Comparison of ENCODE assay signal across 26 cellular contexts in the genomic region with DNA sequence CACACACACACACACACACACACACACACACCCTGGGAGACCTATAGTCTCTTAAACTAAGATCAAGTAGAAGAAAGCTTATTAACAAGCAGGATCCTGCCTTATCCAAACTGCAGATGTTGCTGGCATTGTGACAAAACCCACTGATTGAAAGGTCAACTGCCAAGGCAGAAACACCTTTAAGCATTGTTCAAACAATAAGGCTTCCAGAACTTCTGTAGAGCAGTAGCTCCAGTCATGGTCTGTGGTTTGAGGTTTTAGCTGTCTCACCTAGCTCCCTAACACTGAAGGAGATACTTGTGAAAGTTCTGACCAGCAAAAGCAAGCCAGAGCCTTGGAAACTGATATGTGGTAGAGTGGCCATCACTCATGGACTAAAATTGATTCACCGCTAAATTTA. TPM values are rescaled to one million over a fixed set of nuclear protein-coding genes. Genes with fewer than 3 reads are reported as not detected.
A peak's percentile ranks its signal among the peaks of the same experiment; 100 is the strongest.
DNase-seq lines count a peak whose midpoint lies in the region; ATAC-seq and TF ChIP-seq lines count a peak whose summit lies in the region.
"Had no signal": no experiment of that assay in that cellular context is flagged by ENCODE, and none has a peak within 500 bp of the region (broad histone marks: within the 10 kb centered on the region; RNA-seq: fewer than 3 reads in every experiment).

No MANE protein-coding gene starts in this region.

- TF ChIP-seq CTCF in MM.1S (IDR thresholded peaks at IDR 0.05; ENCODE audit: low read length) (no peak), mammary epithelial cell (conservative IDR thresholded peaks at IDR 0.05 in 1 of 2, IDR thresholded peaks at IDR 0.05 in 1 of 2; ENCODE audit: extremely low read depth in 1 of 2, insufficient read depth in 1 of 2, low read depth in 1 of 2, low read length in 2 of 2) (no peak)

- H3F3A ChIP-seq in MM.1S (ENCODE audit: insufficient read depth, low read length): no peaks in the 10 kb centered on the region

- no peaks in the 10 kb centered on the region for H3K4me1 ChIP-seq in MM.1S (ENCODE audit: low read length)
- no peaks in the 10 kb centered on the region for H3K4me1 ChIP-seq in mammary epithelial cell (ENCODE audit: insufficient read depth, low read length)
- H3K4me1 ChIP-seq: adrenal gland, esophagus squamous epithelium had no signal

- in situ Hi-C loops in mammary epithelial cell (cut with MboI; ENCODE audit: low sequenced_read_pairs in 2 of 2): no loop called here

- H2AFZ ChIP-seq in MM.1S (ENCODE audit: low read length): no peak overlapping the region
- H2AFZ ChIP-seq in mammary epithelial cell (ENCODE audit: low read depth, low read length): no peak overlapping the region

- no peak for ATAC-seq in HG02973 (IDR thresholded peaks at IDR 0.05; ENCODE audit: unreplicated experiment)
- ATAC-seq: GM12878; natural killer cell treated with Interleukin-12 subunit alpha and Interleukin-12 subunit beta and Interleukin-15 and Interleukin-18, amount 100 ng/mL, for 72 hours; T-cell had no signal

- H3K4me2 ChIP-seq in MM.1S (ENCODE audit: low read depth, low read length) (no peak overlapping the region), mammary epithelial cell (ENCODE audit: insufficient read depth, low read depth, low read length) (no peak overlapping the region)

- intact Hi-C loops in mammary epithelial cell (cut with micrococcal nuclease): no loop called here

- H3K27me3 ChIP-seq in MM.1S (replicated peaks; ENCODE audit: insufficient read depth, low read length) (no peaks in the 10 kb centered on the region), mammary epithelial cell (ENCODE audit: insufficient read depth, low read length) (peaks cover 9% of the 10 kb centered on the region)
- H3K27me3 ChIP-seq: adrenal gland, cardiac muscle cell, esophagus squamous epithelium had no signal

- no peak overlapping the region for H3K9ac ChIP-seq in MM.1S (ENCODE audit: low read length)
- no peak overlapping the region for H3K9ac ChIP-seq in mammary epithelial cell (ENCODE audit: insufficient read depth, low read length)

- H3K36me3 ChIP-seq in MM.1S (replicated peaks; ENCODE audit: insufficient read depth, low read length) (no peaks in the 10 kb centered on the region), mammary epithelial cell (ENCODE audit: insufficient read depth, low read length) (no peaks in the 10 kb centered on the region)
- H3K36me3 ChIP-seq: adrenal gland, cardiac muscle cell, esophagus squamous epithelium had no signal

- H3K27ac ChIP-seq in MM.1S (ENCODE audit: low read length): no peak overlapping the region
- no peak overlapping the region for H3K27ac ChIP-seq in mammary epithelial cell (ENCODE audit: insufficient read depth, low read depth, low read length)
- H3K27ac ChIP-seq: 22Rv1, adrenal gland, cardiac muscle cell, esophagus squamous epithelium, skin epidermis had no signal

- 100% methylated on average over 1 of the region's 1 CpG for WGBS in mammary epithelial cell (ENCODE audit: low coverage, missing lambda C conversion rate)

- H3K9me3 ChIP-seq in MM.1S (replicated peaks; ENCODE audit: insufficient read depth, low read length) (no peaks in the 10 kb centered on the region), mammary epithelial cell (replicated peaks; ENCODE audit: insufficient read depth, low read length) (no peaks in the 10 kb centered on the region)
- H3K9me3 ChIP-seq: adrenal gland, esophagus squamous epithelium had no signal

- H3K9me2 ChIP-seq in MM.1S (replicated peaks; ENCODE audit: insufficient read depth, low read length): no peaks in the 10 kb centered on the region

- H3K79me2 ChIP-seq in MM.1S (ENCODE audit: low read length) (no peaks in the 10 kb centered on the region), mammary epithelial cell (ENCODE audit: insufficient read depth, low read length) (no peaks in the 10 kb centered on the region)

- no TSS peak for BruUV-seq in mammary epithelial cell (replicated peaks; lab: Mats Ljungman, UMichigan)

- H4K20me1 ChIP-seq in MM.1S (ENCODE audit: insufficient read depth, low read length) (no peaks in the 10 kb centered on the region), mammary epithelial cell (ENCODE audit: insufficient read depth, low read length) (no peaks in the 10 kb centered on the region)

- CTCF ChIA-PET in mammary epithelial cell (lab: Charles Lee; ENCODE audit: low non-redundant PET): no interaction called here

- DNase-seq in DMS 273 (lab: John Stamatoyannopoulos, UW; ENCODE audit: unreplicated experiment): peak; percentile 17
- no peak for DNase-seq in DMS 273 treated with DMSO at 0.1 percent for 48 hours (lab: John Stamatoyannopoulos, UW)
- peak; percentile 36 for DNase-seq in MM.1S
- DNase-seq in mammary epithelial cell: peak; percentile 72
- peak; percentile 31 for DNase-seq in myocyte (ENCODE audit: low read depth)
- no peak for DNase-seq in cerebellar cortex (ENCODE audit: low spot score)
- no peak for DNase-seq in islet precursor cell
- DNase-seq: activated CD4-positive, alpha-beta T cell treated with anti-CD3 and anti-CD28 coated beads, Interleukin-2, amount 50 U/mL, for 48 hours; activated naive CD4-positive, alpha-beta T cell treated with Interleukin-2 at 50 U/mL for 16 hours; adrenal gland; Calu3; cortex of kidney; EL; esophagus squamous epithelium; NCI-H1436 treated with DMSO at 0.1 percent for 48 hours; NCI-H2171; T-cell had no signal

- dilution Hi-C loops in mammary epithelial cell (cut with HindIII; ENCODE audit: low sequenced_read_pairs): no loop called here

- H3K4me3 ChIP-seq in MM.1S (ENCODE audit: low read length): no peak overlapping the region
- H3K4me3 ChIP-seq in mammary epithelial cell (replicated peaks in 1 of 3; ENCODE audit: insufficient read depth in 1 of 3, low read depth in 2 of 3, low read length in 3 of 3): no peak overlapping the region
- H3K4me3 ChIP-seq: adrenal gland, cardiac muscle cell, esophagus squamous epithelium, GM12878, skin epidermis had no signal

RNA-seq across cellular contexts. Expression of a gene that starts 59.8 kb away (rescaled TPM):
- total RNA-seq in mammary epithelial cell (not detected), myocyte (0.03 and 0.16 TPM in 2 replicates)
- not detected for polyA plus RNA-seq in mammary epithelial cell
- polyA minus RNA-seq in mammary epithelial cell: not detected
- polyA plus RNA-seq in myocyte (2012): not detected
- total RNA-seq: Calu3; GM12878; M059J; natural killer cell treated with Interleukin-12 subunit alpha and Interleukin-12 subunit beta and Interleukin-15 and Interleukin-18, amount 100 ng/mL, for 72 hours had no signal
- polyA plus RNA-seq: CD14-positive monocyte, GM12878, IgD-negative memory B cell had no signal

Comparison
In these comparisons a context has a peak if more than half of its experiments do, and no peak if none do; other contexts are left out.
1. DNase-seq: peak in DMS 273 (single experiment), MM.1S (single experiment), mammary epithelial cell (single experiment) and myocyte (single experiment); none in DMS 273 treated with DMSO at 0.1 percent for 48 hours (single experiment), cerebellar cortex (single experiment) and islet precursor cell (single experiment).